Comparison of ENCODE assay signal across 8 cellular contexts in genomic region chr20:50930139-50931047, GRCh38. TPM values are rescaled to one million over a fixed set of nuclear protein-coding genes. Genes with fewer than 3 reads are reported as not detected.
DNase-seq lines count a peak whose midpoint lies in the region; ATAC-seq, FAIRE-seq and TF ChIP-seq lines count a peak whose summit lies in the region.

No MANE protein-coding gene starts in this region.

- DNase-seq in Caco-2 (peak; percentile 63 to 69), H7 (peak; percentile 38), GM12878 (ENCODE audit: low read depth, low spot score) (no peak), keratinocyte (ENCODE audit: low read depth, low spot score) (no peak), DMS79 treated with DMSO at 0.1 percent for 48 hours (lab: John Stamatoyannopoulos, UW) (no peak)
- peak; percentile 34 for DNase-seq in stimulated activated CD4-positive, alpha-beta T cell treated with anti-CD3 and anti-CD28 coated beads, Interleukin-4, amount 100 ng/mL, for 1 hour

- H3K9ac ChIP-seq in OCI-LY1 (ENCODE audit: low read length) = peak overlapping the region; percentile 99
- H3K9ac ChIP-seq in GM12878 (ENCODE audit: control insufficient read depth, insufficient read depth, low read length) = peak overlapping the region; percentile 91
- H3K9ac ChIP-seq in keratinocyte (ENCODE audit: control insufficient read depth, extremely low read depth, insufficient read depth, low read length) = peak overlapping the region; percentile 87

- H3K9me3 Mint-ChIP-seq in Caco-2 (ENCODE audit: unreplicated experiment) = no peaks in the 10 kb centered on the region

- FAIRE-seq in GM12878 (lab: Jason Lieb, UNC) = no peak
- no peak for FAIRE-seq in keratinocyte (lab: Jason Lieb, UNC)

- 0 out of 2 replicates have a peak, but pooled peaks cover 15% of the 10 kb centered on the region for H3F3A ChIP-seq in OCI-LY1 (ENCODE audit: insufficient read depth, low read length)

- RAD21 ChIA-PET in GM12878 (lab: Charles Lee; ENCODE audit: unreplicated experiment) = interaction anchor here (0.6 to 7.6 kb wide), 19 partner anchors 10 to 781 kb away, joined by 3 to 125 read pairs (median 6); partner anchors contain the start of genes BCAS4, DPM1 and MOCS3

- CTCF ChIA-PET in Caco-2 (lab: Charles Lee) = interaction anchor here (0.5 to 6.5 kb wide), 31 partner anchors 10 to 1218 kb away, joined by 3 to 116 read pairs (median 6); partner anchors contain the start of genes BCAS4, DPM1 and MOCS3
- CTCF ChIA-PET in GM12878 (lab: Yijun Ruan, JAX) = interaction anchor here (0.6 to 13.0 kb wide), 28 partner anchors 11 to 447 kb away, joined by 3 to 336 read pairs (median 6); partner anchors contain the start of genes BCAS4, DPM1 and MOCS3

- H3K9me1 ChIP-seq in keratinocyte (ENCODE audit: control insufficient read depth, extremely low read depth, insufficient read depth, low read length) = no peaks in the 10 kb centered on the region

- peak overlapping the region; percentile 90 for H3K4me3 Mint-ChIP-seq in Caco-2 (ENCODE audit: unreplicated experiment)

- POLR2A ChIA-PET in Caco-2 (lab: Charles Lee) (interaction anchor here (0.5 to 4.2 kb wide), 19 partner anchors 9 to 995 kb away, joined by 3 to 105 read pairs (median 4); partner anchors contain the start of genes BCAS4, DPM1, MOCS3 and PARD6B), GM12878 (lab: Charles Lee) (interaction anchor here (0.9 to 6.0 kb wide), 16 partner anchors 13 to 140 kb away, joined by 3 to 67 read pairs (median 6); partner anchors contain the start of genes BCAS4, DPM1 and MOCS3)

- SMC1A ChIA-PET in GM12878 (lab: Charles Lee; ENCODE audit: uncharacterized antibody, unreplicated experiment) = interaction anchor here (1.2 to 8.2 kb wide), 17 partner anchors 10 to 137 kb away, joined by 4 to 90 read pairs (median 7); partner anchors contain the start of genes BCAS4, DPM1 and MOCS3

- BruUV-seq in Caco-2 (replicated peaks; lab: Mats Ljungman, UMichigan) (no TSS peak), GM12878 (replicated peaks; lab: Mats Ljungman, UMichigan) (no TSS peak)

- H3K4me2 ChIP-seq in OCI-LY1 (ENCODE audit: low read length) (peak overlapping the region; percentile 100), GM12878 (ENCODE audit: control insufficient read depth, insufficient read depth) (0 out of 2 replicates have a peak overlapping the region, but pooled peaks have one; percentile 62), keratinocyte (ENCODE audit: control insufficient read depth, extremely low read depth, insufficient read depth, low read depth, low read length) (peak overlapping the region; percentile 99)

- in situ Hi-C loops in GM12878 (cut with MboI) = no loop called here

- dilution Hi-C loops in keratinocyte (cut with MboI; ENCODE audit: extremely low pct_ligation_motif_present, low sequenced_read_pairs) = no loop called here

- H3K4me3 ChIP-seq in Caco-2 (ENCODE audit: low read depth, low read length) = peak overlapping the region; percentile 96
- H3K4me3 ChIP-seq in H7 (ENCODE audit: insufficient read depth, low read depth, low read length) = peak overlapping the region; percentile 97
- peak overlapping the region; percentile 99 for H3K4me3 ChIP-seq in OCI-LY1 (ENCODE audit: low read depth, low read length, poor library complexity, severe bottlenecking)
- H3K4me3 ChIP-seq in GM12878 = peak overlapping the region; percentile 94
- H3K4me3 ChIP-seq in keratinocyte (ENCODE audit: control insufficient read depth in 2 of 3, extremely low read depth in 1 of 3, insufficient read depth in 2 of 3, low read depth in 1 of 3, low read length in 3 of 3) = peak overlapping the region; percentile 86 to 92 (median 87)

- H2AFZ ChIP-seq in OCI-LY1 (ENCODE audit: low read length) (no peak overlapping the region), GM12878 (ENCODE audit: control insufficient read depth, low read depth, low read length) (no peak overlapping the region), keratinocyte (ENCODE audit: control insufficient read depth, low read length) (no peak overlapping the region)

- H3K27ac ChIP-seq in OCI-LY1 (ENCODE audit: low read depth, low read length, poor library complexity, severe bottlenecking) (peak overlapping the region; percentile 95), GM12878 (ENCODE audit: control insufficient read depth, insufficient read depth) (peak overlapping the region; percentile 97), keratinocyte (ENCODE audit: control insufficient read depth, insufficient read depth, low read length) (peak overlapping the region; percentile 94)

- TF ChIP-seq POLR2A in GM12878 (IDR thresholded peaks at IDR 0.05; ENCODE audit: low read depth, low read length) = peak; percentile 48; the same call in 1 of the 2 replicates

- peaks cover 51% of the 10 kb centered on the region for H3K79me2 ChIP-seq in OCI-LY1 (ENCODE audit: insufficient read depth, low read length)
- peaks cover 52% of the 10 kb centered on the region for H3K79me2 ChIP-seq in GM12878 (ENCODE audit: control insufficient read depth, insufficient read depth, low read length)
- H3K79me2 ChIP-seq in keratinocyte (ENCODE audit: control insufficient read depth, insufficient read depth, low read length) = peaks cover 50% of the 10 kb centered on the region

- no peak for TF ChIP-seq CTCF in Caco-2 (IDR thresholded peaks at IDR 0.05; ENCODE audit: insufficient read depth in 1 of 2, low read depth in 1 of 2, low read length in 1 of 2, severe bottlenecking in 1 of 2, unreplicated experiment in 1 of 2)
- no peak for TF ChIP-seq CTCF in OCI-LY1 (IDR thresholded peaks at IDR 0.05; ENCODE audit: low read length)
- TF ChIP-seq CTCF in GM12878 (IDR thresholded peaks at IDR 0.05 in 2 of 3, conservative IDR thresholded peaks at IDR 0.05 in 1 of 3; ENCODE audit: control insufficient read depth in 2 of 3, extremely low read depth in 1 of 3, insufficient read depth in 1 of 3, low read depth in 3 of 3, low read length in 3 of 3) = no peak
- TF ChIP-seq CTCF in keratinocyte (optimal IDR thresholded peaks at IDR 0.05 in 1 of 3, IDR thresholded peaks at IDR 0.05 in 1 of 3, conservative IDR thresholded peaks at IDR 0.05 in 1 of 3; ENCODE audit: extremely low read depth in 1 of 3, insufficient read depth in 2 of 3, low read length in 3 of 3) = no peak

- peak overlapping the region; percentile 89 for H3K27ac Mint-ChIP-seq in Caco-2 (ENCODE audit: unreplicated experiment)

- no peak for TF ChIP-seq EP300 in GM12878 (IDR thresholded peaks at IDR 0.05; ENCODE audit: borderline replicate concordance in 1 of 2, control insufficient read depth in 1 of 2, low read depth in 2 of 2, low read length in 2 of 2)

- H3K4me1 ChIP-seq in Caco-2 = peaks cover 52% of the 10 kb centered on the region
- H3K4me1 ChIP-seq in OCI-LY1 (ENCODE audit: insufficient read depth, low read length, severe bottlenecking) = peaks cover 55% of the 10 kb centered on the region
- H3K4me1 ChIP-seq in GM12878 (ENCODE audit: control insufficient read depth, insufficient read depth, low read length) = peaks cover 5% of the 10 kb centered on the region; the same call in 1 of the 2 replicates
- H3K4me1 ChIP-seq in keratinocyte (ENCODE audit: control insufficient read depth, extremely low read depth, insufficient read depth, low read length) = peaks cover 21% of the 10 kb centered on the region

- H3K9me2 ChIP-seq in OCI-LY1 (ENCODE audit: low read depth, low read length) = no peaks in the 10 kb centered on the region

- no peaks in the 10 kb centered on the region for H3K27me3 ChIP-seq in Caco-2 (replicated peaks; ENCODE audit: control insufficient read depth, insufficient read depth, low read length)
- no peaks in the 10 kb centered on the region for H3K27me3 ChIP-seq in H7 (ENCODE audit: control insufficient read depth, insufficient read depth, low read length)
- no peaks in the 10 kb centered on the region for H3K27me3 ChIP-seq in OCI-LY1 (ENCODE audit: insufficient read depth, low read length)
- no peaks in the 10 kb centered on the region for H3K27me3 ChIP-seq in GM12878 (replicated peaks in 1 of 2; ENCODE audit: control insufficient read depth in 2 of 2, insufficient read depth in 2 of 2, low read length in 1 of 2)
- no peaks in the 10 kb centered on the region for H3K27me3 ChIP-seq in keratinocyte (ENCODE audit: control insufficient read depth, extremely low read depth, insufficient read depth, low read length)

- no peaks in the 10 kb centered on the region for H3K27me3 Mint-ChIP-seq in Caco-2 (ENCODE audit: insufficient read depth, unreplicated experiment)

- under 1% methylated on average over 17 of the region's 97 CpGs for WGBS in GM12878 (ENCODE audit: insufficient coverage, insufficient replicate concordance, low lambda C conversion rate, missing lambda C conversion rate)

- intact Hi-C loops in Caco-2 (cut with micrococcal nuclease; ENCODE audit: unreplicated experiment) = loop anchor here (1.0 kb wide), 2 partner anchors 28 to 112 kb away; partner anchors contain the start of genes DPM1 and MOCS3
- intact Hi-C loops in GM12878 (cut with micrococcal nuclease; ENCODE audit: unreplicated experiment) = loop anchor here (1.0 kb wide), 2 partner anchors 28 to 112 kb away; partner anchors contain the start of genes DPM1 and MOCS3

- peak; percentile 4; the same call in 1 of the 3 replicates for ATAC-seq in GM12878
- no peak for ATAC-seq in GM18868 (IDR thresholded peaks at IDR 0.05; ENCODE audit: unreplicated experiment)

- peaks cover 100% of the 10 kb centered on the region for H3K36me3 Mint-ChIP-seq in Caco-2 (ENCODE audit: insufficient read depth, unreplicated experiment)

- H3K9me3 ChIP-seq in Caco-2 (no peaks in the 10 kb centered on the region), OCI-LY1 (ENCODE audit: low read length) (no peaks in the 10 kb centered on the region), GM12878 (replicated peaks; ENCODE audit: control insufficient read depth, insufficient read depth, low read length) (no peaks in the 10 kb centered on the region), keratinocyte (ENCODE audit: control insufficient read depth, low read depth, low read length) (no peaks in the 10 kb centered on the region)

- TF ChIP-seq RAD21 in GM12878 (IDR thresholded peaks at IDR 0.05; ENCODE audit: insufficient read depth, low read depth, low read length) = no peak

- peaks cover 50% of the 10 kb centered on the region for H3K4me1 Mint-ChIP-seq in Caco-2 (ENCODE audit: low read depth, unreplicated experiment)

- H4K20me1 ChIP-seq in OCI-LY1 (ENCODE audit: insufficient read depth, low read length) (0 out of 2 replicates have a peak, but pooled peaks cover 5% of the 10 kb centered on the region), GM12878 (ENCODE audit: control insufficient read depth, insufficient read depth) (no peaks in the 10 kb centered on the region), keratinocyte (ENCODE audit: control insufficient read depth, extremely low read depth, insufficient read depth, low read length) (no peaks in the 10 kb centered on the region)

- H3K36me3 ChIP-seq in Caco-2 (ENCODE audit: control insufficient read depth, insufficient read depth, low read length) (peaks cover 6% of the 10 kb centered on the region), H7 (replicated peaks; ENCODE audit: control insufficient read depth, insufficient read depth, low read length) (peaks cover 20% of the 10 kb centered on the region), OCI-LY1 (ENCODE audit: insufficient read depth, low read length) (peaks cover 74% of the 10 kb centered on the region), GM12878 (ENCODE audit: control insufficient read depth in 2 of 2, insufficient read depth in 2 of 2, low read length in 1 of 2) (peaks cover 0 to 19% of the 10 kb centered on the region in 2 experiments; a peak in 1 of 4 replicates), keratinocyte (ENCODE audit: control insufficient read depth in 2 of 2, extremely low read depth in 1 of 2, insufficient read depth in 2 of 2, low read length in 2 of 2) (peaks cover 12 to 22% of the 10 kb centered on the region in 2 experiments)

RNA-seq across cellular contexts. Expression of gene ADNP, which starts 0.8 kb away (rescaled TPM):
- total RNA-seq in Caco-2 (2022) (154 and 157 TPM in 2 replicates), GM12878 (2014; rRNA removed) (22.8 and 23.0 TPM in 2 replicates), GM12878 (2014; rRNA removed; fragmentation: Illumina TruSeq; extraction: Trizol) (28.3 and 30.4 TPM in 2 replicates), GM12878 (2021) (74.4 and 74.5 TPM in 2 replicates)
- 23.5 and 40.5 TPM in 2 replicates for total RNA-seq in H7 (2014; rRNA removed; shearing (Covaris generic))
- 129 and 136 TPM in 2 replicates for total RNA-seq in GM12878 (2013; cell fraction: nucleolus; rRNA removed)
- polyA plus RNA-seq in GM12878 (2011; ENCODE audit: low read depth) = 30.5 TPM
- polyA plus RNA-seq in GM12878 (2011; rRNA removed) (30.6 and 40.0 TPM in 2 replicates), GM12878 (2014; fragmentation: Illumina TruSeq; extraction: Trizol) (66.9 and 82.8 TPM in 2 replicates), GM12878 (2014; fragmentation: Nextera tagmentation; extraction: Ambion mirVana) (10 to 100 TPM; 25.9 to 39.7 TPM), GM12878 (2014; rRNA removed) (23.6 and 28.1 TPM in 2 replicates), GM12878 (2016; fragmentation: Nextera tagmentation; extraction: Ambion mirVana) (10 to 100 TPM; 39.1 to 40.3 TPM), keratinocyte (21.6 to 31.3 TPM (median 29.3 TPM) in 3 replicates)
- 20.1 and 27.2 TPM in 2 replicates for polyA plus RNA-seq in GM12878 (2011; cell fraction: cytosol; rRNA removed)
- polyA plus RNA-seq in GM12878 (2011; cell fraction: nucleus; rRNA removed) = 61.5 and 64.3 TPM in 2 replicates
- 34.8 and 42.0 TPM in 2 replicates for polyA plus RNA-seq in GM12878 (2012)
- polyA minus RNA-seq in GM12878 (2011; rRNA and poly(A)+ RNA removed) = 54.7 and 78.9 TPM in 2 replicates
- polyA minus RNA-seq in GM12878 (2011; cell fraction: cytosol; rRNA and poly(A)+ RNA removed) = 25.9 and 31.9 TPM in 2 replicates
- polyA minus RNA-seq in GM12878 (2011; cell fraction: nucleus; rRNA and poly(A)+ RNA removed) = 28.5 and 36.6 TPM in 2 replicates
- 29.4 TPM for polyA plus RNA-seq in keratinocyte (2011; ENCODE audit: low read depth)
- 18.1 and 33.5 TPM in 2 replicates for polyA plus RNA-seq in keratinocyte (2011; cell fraction: cytosol; rRNA removed)
- 59.4 and 69.7 TPM in 2 replicates for polyA plus RNA-seq in keratinocyte (2011; cell fraction: nucleus; rRNA removed)
- polyA plus RNA-seq in keratinocyte (2012; ENCODE audit: low replicate concordance) = 34.7 and 35.3 TPM in 2 replicates
- 31.1 to 61.9 TPM (median 31.2 TPM) in 3 replicates for polyA minus RNA-seq in keratinocyte
- 16.7 TPM for polyA minus RNA-seq in keratinocyte (2011; cell fraction: cytosol; rRNA and poly(A)+ RNA removed)
- polyA minus RNA-seq in keratinocyte (2011; cell fraction: nucleus; rRNA and poly(A)+ RNA removed) = 31.7 and 73.8 TPM in 2 replicates

RNA-seq across cellular contexts. Expression of gene DPM1, which starts 27.9 kb away (rescaled TPM):
- total RNA-seq in Caco-2 (2022) (170 and 188 TPM in 2 replicates), GM12878 (2014; rRNA removed) (66.0 and 76.1 TPM in 2 replicates), GM12878 (2014; rRNA removed; fragmentation: Illumina TruSeq; extraction: Trizol) (105 and 107 TPM in 2 replicates), GM12878 (2021) (50.8 and 53.3 TPM in 2 replicates)
- 59.2 and 60.8 TPM in 2 replicates for total RNA-seq in H7 (2014; rRNA removed; shearing (Covaris generic))
- 18.4 and 21.1 TPM in 2 replicates for total RNA-seq in GM12878 (2013; cell fraction: nucleolus; rRNA removed)
- polyA plus RNA-seq in GM12878 (2011; ENCODE audit: low read depth) = 37.8 TPM
- polyA plus RNA-seq in GM12878 (2011; rRNA removed) (72.3 and 127 TPM in 2 replicates), GM12878 (2014; fragmentation: Illumina TruSeq; extraction: Trizol) (112 and 187 TPM in 2 replicates), GM12878 (2014; fragmentation: Nextera tagmentation; extraction: Ambion mirVana) (100 to 1,000 TPM; 138 to 145 TPM), GM12878 (2014; rRNA removed) (85.6 and 98.5 TPM in 2 replicates), GM12878 (2016; fragmentation: Nextera tagmentation; extraction: Ambion mirVana) (100 to 1,000 TPM; 159 to 167 TPM), keratinocyte (57.2 to 99.4 TPM (median 78.0 TPM) in 3 replicates)
- 27.4 and 31.7 TPM in 2 replicates for polyA plus RNA-seq in GM12878 (2011; cell fraction: cytosol; rRNA removed)
- polyA plus RNA-seq in GM12878 (2011; cell fraction: nucleus; rRNA removed) = 26.8 and 36.2 TPM in 2 replicates
- polyA plus RNA-seq in GM12878 (2012) = 52.8 and 55.9 TPM in 2 replicates
- polyA minus RNA-seq in GM12878 (2011; rRNA and poly(A)+ RNA removed) = 9.8 and 20.5 TPM in 2 replicates
- 10.7 and 13.9 TPM in 2 replicates for polyA minus RNA-seq in GM12878 (2011; cell fraction: cytosol; rRNA and poly(A)+ RNA removed)
- 11.8 and 16.8 TPM in 2 replicates for polyA minus RNA-seq in GM12878 (2011; cell fraction: nucleus; rRNA and poly(A)+ RNA removed)
- polyA plus RNA-seq in keratinocyte (2011; ENCODE audit: low read depth) = 54.8 TPM
- 52.2 and 67.8 TPM in 2 replicates for polyA plus RNA-seq in keratinocyte (2011; cell fraction: cytosol; rRNA removed)
- 56.3 and 100 TPM in 2 replicates for polyA plus RNA-seq in keratinocyte (2011; cell fraction: nucleus; rRNA removed)
- 64.9 and 71.9 TPM in 2 replicates for polyA plus RNA-seq in keratinocyte (2012; ENCODE audit: low replicate concordance)
- 4.3 to 21.9 TPM (median 14.2 TPM) in 3 replicates for polyA minus RNA-seq in keratinocyte
- 26.7 TPM for polyA minus RNA-seq in keratinocyte (2011; cell fraction: cytosol; rRNA and poly(A)+ RNA removed)
- 16.5 and 22.0 TPM in 2 replicates for polyA minus RNA-seq in keratinocyte (2011; cell fraction: nucleus; rRNA and poly(A)+ RNA removed)

RNA-seq across cellular contexts. Expression of gene MOCS3, which starts 28.2 kb away (rescaled TPM):
- total RNA-seq in Caco-2 (2022) (12.9 and 13.2 TPM in 2 replicates), GM12878 (2014; rRNA removed) (5.7 and 5.9 TPM in 2 replicates), GM12878 (2014; rRNA removed; fragmentation: Illumina TruSeq; extraction: Trizol) (3.0 and 3.3 TPM in 2 replicates), GM12878 (2021) (4.7 and 5.2 TPM in 2 replicates)
- 9.1 and 9.3 TPM in 2 replicates for total RNA-seq in H7 (2014; rRNA removed; shearing (Covaris generic))
- total RNA-seq in GM12878 (2013; cell fraction: nucleolus; rRNA removed) = 6.0 and 6.1 TPM in 2 replicates
- polyA plus RNA-seq in GM12878 (2011; ENCODE audit: low read depth) = 0.83 TPM
- polyA plus RNA-seq in GM12878 (2011; rRNA removed) (2.0 and 2.2 TPM in 2 replicates), GM12878 (2014; fragmentation: Illumina TruSeq; extraction: Trizol) (2.4 and 2.8 TPM in 2 replicates), GM12878 (2014; fragmentation: Nextera tagmentation; extraction: Ambion mirVana) (under 1 TPM; 0.87 to 0.99 TPM), GM12878 (2014; rRNA removed) (3.6 and 4.6 TPM in 2 replicates), GM12878 (2016; fragmentation: Nextera tagmentation; extraction: Ambion mirVana) (1 to 10 TPM; 4.0 to 4.6 TPM), keratinocyte (4.0 to 5.8 TPM (median 4.5 TPM) in 3 replicates)
- 2.4 and 3.0 TPM in 2 replicates for polyA plus RNA-seq in GM12878 (2011; cell fraction: cytosol; rRNA removed)
- polyA plus RNA-seq in GM12878 (2011; cell fraction: nucleus; rRNA removed) = 1.4 and 1.6 TPM in 2 replicates
- 2.1 and 2.6 TPM in 2 replicates for polyA plus RNA-seq in GM12878 (2012)
- 4.6 and 6.5 TPM in 2 replicates for polyA minus RNA-seq in GM12878 (2011; rRNA and poly(A)+ RNA removed)
- 2.0 and 2.1 TPM in 2 replicates for polyA minus RNA-seq in GM12878 (2011; cell fraction: cytosol; rRNA and poly(A)+ RNA removed)
- polyA minus RNA-seq in GM12878 (2011; cell fraction: nucleus; rRNA and poly(A)+ RNA removed) = 4.6 and 7.6 TPM in 2 replicates
- 1.1 TPM for polyA plus RNA-seq in keratinocyte (2011; ENCODE audit: low read depth)
- polyA plus RNA-seq in keratinocyte (2011; cell fraction: cytosol; rRNA removed) = 3.1 and 3.4 TPM in 2 replicates
- 4.7 and 5.6 TPM in 2 replicates for polyA plus RNA-seq in keratinocyte (2011; cell fraction: nucleus; rRNA removed)
- polyA plus RNA-seq in keratinocyte (2012; ENCODE audit: low replicate concordance) = 2.8 and 5.2 TPM in 2 replicates
- polyA minus RNA-seq in keratinocyte = 6.3 to 10.3 TPM (median 7.0 TPM) in 3 replicates
- 8.2 TPM for polyA minus RNA-seq in keratinocyte (2011; cell fraction: cytosol; rRNA and poly(A)+ RNA removed)
- 7.5 and 8.1 TPM in 2 replicates for polyA minus RNA-seq in keratinocyte (2011; cell fraction: nucleus; rRNA and poly(A)+ RNA removed)

Comparison
In these comparisons a context has a peak if more than half of its experiments do, and no peak if none do; other contexts are left out.
1. DNase-seq: peak in Caco-2 (2 of 2), H7 (single experiment) and stimulated activated CD4-positive, alpha-beta T cell treated with anti-CD3 and anti-CD28 coated beads, Interleukin-4, amount 100 ng/mL, for 1 hour (single experiment); none in GM12878 (single experiment), keratinocyte (single experiment) and DMS79 treated with DMSO at 0.1 percent for 48 hours (single experiment).
2. Peak in every context shown above with its lines, with median percentiles within 50 percentile points of each other: H3K4me3 ChIP-seq, H3K27ac ChIP-seq, H3K4me2 ChIP-seq and H3K9ac ChIP-seq.